In genomic region chr22:27630754-27631153, GRCh38 we compare ENCODE assay signal across 23 cellular contexts.
"Had no signal": no experiment of that assay in that cellular context is flagged by ENCODE, and none has a peak within 500 bp of the region (broad histone marks: within the 10 kb centered on the region; RNA-seq: fewer than 3 reads in every experiment).

No MANE protein-coding gene starts in this region.

- H3K36me3 Mint-ChIP-seq: activated CD8-positive, alpha-beta memory T cell treated with anti-CD3 and anti-CD28 coated beads, Interleukin-2, amount 10 ng/mL, durations not matched to agents 7 days and 5 days; activated naive CD4-positive, alpha-beta T cell treated with anti-CD3 and anti-CD28 coated beads, Interleukin-2, amount 50 U/mL, for 24 hours; natural killer cell had no signal

- H3K36me3 ChIP-seq: cardiac muscle cell, neutrophil, pancreas, upper lobe of left lung had no signal

- DNase-seq: activated CD4-positive, alpha-beta T cell treated with anti-CD3 and anti-CD28 coated beads, Interleukin-2, amount 10 ng/mL, durations not matched to agents 7 days and 5 days; activated CD4-positive, CD25-positive, alpha-beta regulatory T cell treated with anti-CD3 and anti-CD28 coated beads, Interleukin-2, amount 50 U/mL, for 72 hours; activated CD8-positive, alpha-beta memory T cell treated with anti-CD3 and anti-CD28 coated beads, Interleukin-2, amount 10 ng/mL, durations not matched to agents 7 days and 5 days; activated CD8-positive, alpha-beta T cell treated with anti-CD3 and anti-CD28 coated beads for 36 hours; activated gamma-delta T cell; activated T-cell treated with anti-CD3 and anti-CD28 coated beads for 4 hours; anterior cingulate cortex; body of pancreas; effector CD8-positive, alpha-beta T cell; foreskin keratinocyte; kidney; natural killer cell; pancreas; stimulated activated CD4-positive, alpha-beta T cell treated with anti-CD3 and anti-CD28 coated beads, Interleukin-12 subunit alpha, Interleukin-12 subunit beta, amount 100 ng/mL, for 4 hours; stimulated activated CD4-positive, alpha-beta T cell treated with anti-CD3 and anti-CD28 coated beads, Interleukin-4, amount 100 ng/mL, for 4 hours; stimulated activated naive CD8-positive, alpha-beta T cell treated with anti-CD3 and anti-CD28 coated beads, Interleukin-15, Interleukin-2, amounts not matched to agents 100 U/mL and 50 U/mL, for 24 hours; upper lobe of left lung had no signal

- H3K4me3 Mint-ChIP-seq: activated CD4-positive, alpha-beta T cell treated with anti-CD3 and anti-CD28 coated beads, Interleukin-2, amount 10 ng/mL, durations not matched to agents 7 days and 5 days; activated CD8-positive, alpha-beta memory T cell treated with anti-CD3 and anti-CD28 coated beads, Interleukin-2, amount 10 ng/mL, durations not matched to agents 7 days and 5 days; activated CD8-positive, alpha-beta T cell treated with anti-CD3 and anti-CD28 coated beads for 36 hours; activated naive CD4-positive, alpha-beta T cell treated with anti-CD3 and anti-CD28 coated beads, Interleukin-2, amount 50 U/mL, for 24 hours; activated T-helper 1 cell treated with anti-CD3 and anti-CD28 coated beads, Interleukin-12 subunit alpha, Interleukin-12 subunit beta, Interleukin-2, Interleukin-4 antibody, amounts not matched to agents 30 ng/mL and 10 ng/mL and 1 ng/mL, durations not matched to agents 14 hours and 24 hours and 36 hours; natural killer cell had no signal

- FAIRE-seq: kidney, pancreas had no signal

- H3K27me3 ChIP-seq: body of pancreas, cardiac muscle cell, foreskin keratinocyte, pancreas, upper lobe of left lung had no signal

- H3K27me3 Mint-ChIP-seq: activated CD4-positive, alpha-beta T cell treated with anti-CD3 and anti-CD28 coated beads, Interleukin-2, amount 10 ng/mL, durations not matched to agents 7 days and 5 days; activated CD8-positive, alpha-beta memory T cell treated with anti-CD3 and anti-CD28 coated beads, Interleukin-2, amount 10 ng/mL, durations not matched to agents 7 days and 5 days had no signal

- H3K4me3 ChIP-seq: body of pancreas, cardiac muscle cell, lung, pancreas, upper lobe of left lung had no signal

- H3K27ac ChIP-seq: body of pancreas, cardiac muscle cell, foreskin keratinocyte, neutrophil, pancreas, upper lobe of left lung, VCaP had no signal

- H3K9me3 ChIP-seq: body of pancreas, neutrophil, pancreas, upper lobe of left lung had no signal

- H3K9me3 Mint-ChIP-seq: activated CD4-positive, alpha-beta T cell treated with anti-CD3 and anti-CD28 coated beads, Interleukin-2, amount 10 ng/mL, durations not matched to agents 7 days and 5 days; activated CD8-positive, alpha-beta T cell treated with anti-CD3 and anti-CD28 coated beads for 36 hours; activated naive CD4-positive, alpha-beta T cell treated with anti-CD3 and anti-CD28 coated beads, Interleukin-2, amount 50 U/mL, for 24 hours; activated T-helper 1 cell treated with anti-CD3 and anti-CD28 coated beads, Interleukin-12 subunit alpha, Interleukin-12 subunit beta, Interleukin-2, Interleukin-4 antibody, amounts not matched to agents 30 ng/mL and 10 ng/mL and 1 ng/mL, durations not matched to agents 14 hours and 24 hours and 36 hours; natural killer cell had no signal

- H3K27ac Mint-ChIP-seq: activated CD4-positive, alpha-beta T cell treated with anti-CD3 and anti-CD28 coated beads, Interleukin-2, amount 10 ng/mL, durations not matched to agents 7 days and 5 days; activated CD8-positive, alpha-beta memory T cell treated with anti-CD3 and anti-CD28 coated beads, Interleukin-2, amount 10 ng/mL, durations not matched to agents 7 days and 5 days; activated CD8-positive, alpha-beta T cell treated with anti-CD3 and anti-CD28 coated beads for 36 hours; activated naive CD4-positive, alpha-beta T cell treated with anti-CD3 and anti-CD28 coated beads, Interleukin-2, amount 50 U/mL, for 24 hours; activated T-helper 1 cell treated with anti-CD3 and anti-CD28 coated beads, Interleukin-12 subunit alpha, Interleukin-12 subunit beta, Interleukin-2, Interleukin-4 antibody, amounts not matched to agents 30 ng/mL and 10 ng/mL and 1 ng/mL, durations not matched to agents 14 hours and 24 hours and 36 hours; natural killer cell had no signal

- H3K4me1 Mint-ChIP-seq: activated CD4-positive, alpha-beta T cell treated with anti-CD3 and anti-CD28 coated beads, Interleukin-2, amount 10 ng/mL, durations not matched to agents 7 days and 5 days; activated CD8-positive, alpha-beta memory T cell treated with anti-CD3 and anti-CD28 coated beads, Interleukin-2, amount 10 ng/mL, durations not matched to agents 7 days and 5 days; activated naive CD4-positive, alpha-beta T cell treated with anti-CD3 and anti-CD28 coated beads, Interleukin-2, amount 50 U/mL, for 24 hours; natural killer cell had no signal

- H3K4me1 ChIP-seq: pancreas had no signal
